ENCODE assay signal across 12 cellular contexts in the genomic region with DNA sequence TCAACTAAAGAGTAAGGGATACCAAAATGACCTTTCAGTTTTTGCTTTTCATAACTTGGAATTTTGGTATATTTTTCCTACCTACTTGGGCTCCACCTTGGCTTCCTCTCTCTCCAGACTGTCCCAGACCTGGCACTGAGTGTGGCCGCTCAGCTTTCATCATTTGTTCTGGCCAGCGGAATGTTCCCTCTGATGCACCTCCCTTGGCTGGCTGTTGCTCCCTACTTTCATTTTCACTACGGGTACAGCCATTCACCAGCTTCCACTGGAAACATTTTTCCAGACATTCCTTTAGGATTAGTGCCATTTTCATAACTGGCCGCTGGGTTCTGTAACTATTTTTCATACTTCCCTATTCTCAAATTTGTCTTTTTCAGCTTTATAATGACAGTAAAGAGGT.
DNase-seq lines count a peak whose midpoint lies in the region; ATAC-seq and TF ChIP-seq lines count a peak whose summit lies in the region.
"Had no signal": no experiment of that assay in that cellular context is flagged by ENCODE, and none has a peak within 500 bp of the region (broad histone marks: within the 10 kb centered on the region; RNA-seq: fewer than 3 reads in every experiment).

No MANE protein-coding gene starts in this region.

- intact Hi-C loops in Calu3 (cut with micrococcal nuclease; ENCODE audit: unreplicated experiment) = no loop called here

- peak overlapping the region; percentile 8 for H3K4me3 Mint-ChIP-seq in Calu3 (ENCODE audit: low read depth, unreplicated experiment)
- H3K4me3 Mint-ChIP-seq: activated CD4-positive, alpha-beta T cell treated with anti-CD3 and anti-CD28 coated beads, Interleukin-2, amount 10 ng/mL, durations not matched to agents 24 days and 14 days; activated naive CD4-positive, alpha-beta T cell treated with anti-CD3 and anti-CD28 coated beads, Interleukin-2, amount 50 U/mL, for 24 hours had no signal

- H3K27ac ChIP-seq in SJSA1 (no peak overlapping the region), foreskin keratinocyte (no peak overlapping the region)
- H3K27ac ChIP-seq: KMS-11, SJCRH30 had no signal

- peaks cover 5% of the 10 kb centered on the region for H3K9me3 Mint-ChIP-seq in Calu3 (ENCODE audit: low read depth, unreplicated experiment)
- H3K9me3 Mint-ChIP-seq: activated CD4-positive, alpha-beta T cell treated with anti-CD3 and anti-CD28 coated beads, Interleukin-2, amount 10 ng/mL, durations not matched to agents 24 days and 14 days had no signal

- DNase-seq in Calu3 = no peak
- peak; percentile 25 to 43 for DNase-seq in SJSA1 (ENCODE audit: low read depth in 1 of 2, low spot score in 2 of 2)
- no peak for DNase-seq in foreskin keratinocyte
- peak; percentile 29 for DNase-seq in retinal pigment epithelial cell (ENCODE audit: low read depth)
- DNase-seq in T-helper 2 cell = no peak
- no peak for DNase-seq in NCI-H187 treated with DMSO at 0.1 percent for 48 hours (lab: John Stamatoyannopoulos, UW)
- DNase-seq in iPS-NIHi7 (ENCODE audit: extremely low spot score) = no peak
- DNase-seq: activated CD4-positive, alpha-beta T cell treated with anti-CD3 and anti-CD28 coated beads, Interleukin-2, amount 10 ng/mL, durations not matched to agents 24 days and 14 days; SJCRH30 had no signal

- H3K27ac Mint-ChIP-seq in Calu3 (ENCODE audit: unreplicated experiment) = no peak overlapping the region
- H3K27ac Mint-ChIP-seq: activated CD4-positive, alpha-beta T cell treated with anti-CD3 and anti-CD28 coated beads, Interleukin-2, amount 10 ng/mL, durations not matched to agents 24 days and 14 days; activated naive CD4-positive, alpha-beta T cell treated with anti-CD3 and anti-CD28 coated beads, Interleukin-2, amount 50 U/mL, for 24 hours had no signal

- BruUV-seq in Calu3 (replicated peaks; lab: Mats Ljungman, UMichigan) = no TSS peak

- no peaks in the 10 kb centered on the region for H3K4me1 ChIP-seq in SJSA1 (replicated peaks)
- no peaks in the 10 kb centered on the region for H3K4me1 ChIP-seq in foreskin keratinocyte
- H3K4me1 ChIP-seq: SJCRH30 had no signal

- H3K4me3 ChIP-seq in SJSA1 (peak overlapping the region; percentile 27), retinal pigment epithelial cell (ENCODE audit: low read length) (no peak overlapping the region)
- H3K4me3 ChIP-seq: SJCRH30 had no signal

- no peak for TF ChIP-seq CTCF in Calu3 (IDR thresholded peaks at IDR 0.05; ENCODE audit: unreplicated experiment)
- TF ChIP-seq CTCF in foreskin keratinocyte (conservative IDR thresholded peaks at IDR 0.05) = no peak
- TF ChIP-seq CTCF in retinal pigment epithelial cell (conservative IDR thresholded peaks at IDR 0.05; ENCODE audit: low read depth, low read length) = no peak

- H3K27me3 Mint-ChIP-seq in Calu3 (ENCODE audit: unreplicated experiment) = no peaks in the 10 kb centered on the region
- H3K27me3 Mint-ChIP-seq: activated CD4-positive, alpha-beta T cell treated with anti-CD3 and anti-CD28 coated beads, Interleukin-2, amount 10 ng/mL, durations not matched to agents 24 days and 14 days; activated naive CD4-positive, alpha-beta T cell treated with anti-CD3 and anti-CD28 coated beads, Interleukin-2, amount 50 U/mL, for 24 hours had no signal

- H3K9me3 ChIP-seq in SJSA1 (replicated peaks) = no peaks in the 10 kb centered on the region
- H3K9me3 ChIP-seq: SJCRH30 had no signal

- H3K27me3 ChIP-seq in SJSA1 (replicated peaks) = no peaks in the 10 kb centered on the region
- no peaks in the 10 kb centered on the region for H3K27me3 ChIP-seq in foreskin keratinocyte
- H3K27me3 ChIP-seq: SJCRH30 had no signal

- H3K36me3 ChIP-seq in SJSA1 = no peaks in the 10 kb centered on the region
- H3K36me3 ChIP-seq: SJCRH30 had no signal

- H3K4me1 Mint-ChIP-seq in Calu3 (ENCODE audit: low read depth, unreplicated experiment) = no peaks in the 10 kb centered on the region
- H3K4me1 Mint-ChIP-seq: activated CD4-positive, alpha-beta T cell treated with anti-CD3 and anti-CD28 coated beads, Interleukin-2, amount 10 ng/mL, durations not matched to agents 24 days and 14 days; activated naive CD4-positive, alpha-beta T cell treated with anti-CD3 and anti-CD28 coated beads, Interleukin-2, amount 50 U/mL, for 24 hours had no signal

- CTCF ChIA-PET in Calu3 (lab: Charles Lee) = no interaction called here

- no peaks in the 10 kb centered on the region for H3K36me3 Mint-ChIP-seq in Calu3 (ENCODE audit: insufficient read depth, unreplicated experiment)
- H3K36me3 Mint-ChIP-seq: activated naive CD4-positive, alpha-beta T cell treated with anti-CD3 and anti-CD28 coated beads, Interleukin-2, amount 50 U/mL, for 24 hours had no signal

- peak; percentile 10 for ATAC-seq in foreskin keratinocyte
- ATAC-seq in HG02970 (IDR thresholded peaks at IDR 0.05; ENCODE audit: low FRiP score, unreplicated experiment) = no peak

Comparison
In these comparisons a context has a peak if more than half of its experiments do, and no peak if none do; other contexts are left out.
1. DNase-seq: peak in SJSA1 (2 of 2) and retinal pigment epithelial cell (single experiment); none in Calu3 (single experiment), foreskin keratinocyte (0 of 2), T-helper 2 cell (0 of 5), NCI-H187 treated with DMSO at 0.1 percent for 48 hours (single experiment) and iPS-NIHi7 (single experiment).